ENCODE assay signal across 1 cellular context in the genomic region with DNA sequence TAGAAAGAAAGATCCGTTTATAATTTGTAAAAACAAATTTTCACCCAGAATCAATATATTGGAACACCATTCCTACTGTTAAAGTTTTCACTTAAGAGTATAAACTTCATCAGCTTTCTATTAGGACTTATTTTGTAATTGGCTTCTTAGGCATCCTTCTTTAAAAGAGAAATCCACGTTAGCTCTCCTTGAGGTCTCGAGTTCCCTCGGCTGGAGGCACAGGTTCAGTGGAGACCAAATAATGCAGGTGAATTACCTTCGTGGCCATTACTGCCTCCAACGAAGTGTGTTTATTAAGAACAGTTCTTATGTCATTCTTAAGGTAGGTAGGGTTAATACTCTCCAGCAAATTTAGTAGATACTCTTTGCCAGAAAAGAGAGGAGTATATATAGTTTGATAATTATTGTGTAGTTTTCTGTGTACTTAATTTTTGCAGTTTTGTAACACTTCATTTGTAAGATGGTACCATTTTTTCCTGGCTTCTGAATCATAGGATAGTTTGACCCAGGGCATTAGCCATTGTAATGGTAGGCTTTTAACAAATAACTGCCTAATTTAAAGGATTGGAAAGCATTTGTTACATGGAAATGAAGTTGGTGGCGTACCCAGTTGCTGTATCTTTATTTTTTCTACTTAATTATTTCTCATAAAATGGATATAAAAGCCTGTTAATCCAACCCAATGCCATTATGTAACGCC.
TF ChIP-seq lines count a peak whose summit lies in the region.

No MANE protein-coding gene starts in this region.

TF ChIP-seq in SK-N-SH treated with all-trans-retinoic acid at 6 μM for 48 hours, 23 proteins besides CTCF, POLR2A, EP300 and RAD21:
- TF ChIP-seq, protein P1, sequence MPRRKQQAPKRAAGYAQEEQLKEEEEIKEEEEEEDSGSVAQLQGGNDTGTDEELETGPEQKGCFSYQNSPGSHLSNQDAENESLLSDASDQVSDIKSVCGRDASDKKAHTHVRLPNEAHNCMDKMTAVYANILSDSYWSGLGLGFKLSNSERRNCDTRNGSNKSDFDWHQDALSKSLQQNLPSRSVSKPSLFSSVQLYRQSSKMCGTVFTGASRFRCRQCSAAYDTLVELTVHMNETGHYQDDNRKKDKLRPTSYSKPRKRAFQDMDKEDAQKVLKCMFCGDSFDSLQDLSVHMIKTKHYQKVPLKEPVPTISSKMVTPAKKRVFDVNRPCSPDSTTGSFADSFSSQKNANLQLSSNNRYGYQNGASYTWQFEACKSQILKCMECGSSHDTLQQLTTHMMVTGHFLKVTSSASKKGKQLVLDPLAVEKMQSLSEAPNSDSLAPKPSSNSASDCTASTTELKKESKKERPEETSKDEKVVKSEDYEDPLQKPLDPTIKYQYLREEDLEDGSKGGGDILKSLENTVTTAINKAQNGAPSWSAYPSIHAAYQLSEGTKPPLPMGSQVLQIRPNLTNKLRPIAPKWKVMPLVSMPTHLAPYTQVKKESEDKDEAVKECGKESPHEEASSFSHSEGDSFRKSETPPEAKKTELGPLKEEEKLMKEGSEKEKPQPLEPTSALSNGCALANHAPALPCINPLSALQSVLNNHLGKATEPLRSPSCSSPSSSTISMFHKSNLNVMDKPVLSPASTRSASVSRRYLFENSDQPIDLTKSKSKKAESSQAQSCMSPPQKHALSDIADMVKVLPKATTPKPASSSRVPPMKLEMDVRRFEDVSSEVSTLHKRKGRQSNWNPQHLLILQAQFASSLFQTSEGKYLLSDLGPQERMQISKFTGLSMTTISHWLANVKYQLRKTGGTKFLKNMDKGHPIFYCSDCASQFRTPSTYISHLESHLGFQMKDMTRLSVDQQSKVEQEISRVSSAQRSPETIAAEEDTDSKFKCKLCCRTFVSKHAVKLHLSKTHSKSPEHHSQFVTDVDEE (CRISPR knock-in tag; IDR thresholded peaks at IDR 0.05): no peak
- TF ChIP-seq, protein P2, sequence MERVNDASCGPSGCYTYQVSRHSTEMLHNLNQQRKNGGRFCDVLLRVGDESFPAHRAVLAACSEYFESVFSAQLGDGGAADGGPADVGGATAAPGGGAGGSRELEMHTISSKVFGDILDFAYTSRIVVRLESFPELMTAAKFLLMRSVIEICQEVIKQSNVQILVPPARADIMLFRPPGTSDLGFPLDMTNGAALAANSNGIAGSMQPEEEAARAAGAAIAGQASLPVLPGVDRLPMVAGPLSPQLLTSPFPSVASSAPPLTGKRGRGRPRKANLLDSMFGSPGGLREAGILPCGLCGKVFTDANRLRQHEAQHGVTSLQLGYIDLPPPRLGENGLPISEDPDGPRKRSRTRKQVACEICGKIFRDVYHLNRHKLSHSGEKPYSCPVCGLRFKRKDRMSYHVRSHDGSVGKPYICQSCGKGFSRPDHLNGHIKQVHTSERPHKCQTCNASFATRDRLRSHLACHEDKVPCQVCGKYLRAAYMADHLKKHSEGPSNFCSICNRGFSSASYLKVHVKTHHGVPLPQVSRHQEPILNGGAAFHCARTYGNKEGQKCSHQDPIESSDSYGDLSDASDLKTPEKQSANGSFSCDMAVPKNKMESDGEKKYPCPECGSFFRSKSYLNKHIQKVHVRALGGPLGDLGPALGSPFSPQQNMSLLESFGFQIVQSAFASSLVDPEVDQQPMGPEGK (CRISPR knock-in tag; IDR thresholded peaks at IDR 0.05; ENCODE audit: borderline replicate concordance): no peak
- TF ChIP-seq ISL1 (CRISPR knock-in tag; IDR thresholded peaks at IDR 0.05) (no peak), ZNF70 (CRISPR knock-in tag; IDR thresholded peaks at IDR 0.05) (no peak), TCF4 (CRISPR knock-in tag; IDR thresholded peaks at IDR 0.05; ENCODE audit: borderline replicate concordance) (no peak), ZC3H10 (CRISPR knock-in tag; IDR thresholded peaks at IDR 0.05) (no peak), ZNF565 (CRISPR knock-in tag; conservative IDR thresholded peaks at IDR 0.05; ENCODE audit: low read depth) (no peak), PPARA (CRISPR knock-in tag; IDR thresholded peaks at IDR 0.05; ENCODE audit: borderline replicate concordance) (no peak), TOX (CRISPR knock-in tag; IDR thresholded peaks at IDR 0.05; ENCODE audit: borderline replicate concordance) (no peak), ZNF8 (CRISPR knock-in tag; IDR thresholded peaks at IDR 0.05) (no peak), ZFP30 (CRISPR knock-in tag; IDR thresholded peaks at IDR 0.05) (no peak), ZFP3 (CRISPR knock-in tag; IDR thresholded peaks at IDR 0.05) (no peak), CSDC2 (CRISPR knock-in tag; IDR thresholded peaks at IDR 0.05) (no peak), ESRRG (CRISPR knock-in tag; IDR thresholded peaks at IDR 0.05) (no peak), SNAI2 (CRISPR knock-in tag; IDR thresholded peaks at IDR 0.05) (no peak), ARNTL (CRISPR knock-in tag; IDR thresholded peaks at IDR 0.05; ENCODE audit: borderline replicate concordance, low read depth) (no peak), OSR1 (CRISPR knock-in tag; IDR thresholded peaks at IDR 0.05) (no peak)
- TF ChIP-seq, protein P3, sequence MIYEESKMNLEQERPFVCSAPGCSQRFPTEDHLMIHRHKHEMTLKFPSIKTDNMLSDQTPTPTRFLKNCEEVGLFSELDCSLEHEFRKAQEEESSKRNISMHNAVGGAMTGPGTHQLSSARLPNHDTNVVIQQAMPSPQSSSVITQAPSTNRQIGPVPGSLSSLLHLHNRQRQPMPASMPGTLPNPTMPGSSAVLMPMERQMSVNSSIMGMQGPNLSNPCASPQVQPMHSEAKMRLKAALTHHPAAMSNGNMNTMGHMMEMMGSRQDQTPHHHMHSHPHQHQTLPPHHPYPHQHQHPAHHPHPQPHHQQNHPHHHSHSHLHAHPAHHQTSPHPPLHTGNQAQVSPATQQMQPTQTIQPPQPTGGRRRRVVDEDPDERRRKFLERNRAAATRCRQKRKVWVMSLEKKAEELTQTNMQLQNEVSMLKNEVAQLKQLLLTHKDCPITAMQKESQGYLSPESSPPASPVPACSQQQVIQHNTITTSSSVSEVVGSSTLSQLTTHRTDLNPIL (CRISPR knock-in tag; IDR thresholded peaks at IDR 0.05; ENCODE audit: low read depth): no peak
- TF ChIP-seq, protein P4, sequence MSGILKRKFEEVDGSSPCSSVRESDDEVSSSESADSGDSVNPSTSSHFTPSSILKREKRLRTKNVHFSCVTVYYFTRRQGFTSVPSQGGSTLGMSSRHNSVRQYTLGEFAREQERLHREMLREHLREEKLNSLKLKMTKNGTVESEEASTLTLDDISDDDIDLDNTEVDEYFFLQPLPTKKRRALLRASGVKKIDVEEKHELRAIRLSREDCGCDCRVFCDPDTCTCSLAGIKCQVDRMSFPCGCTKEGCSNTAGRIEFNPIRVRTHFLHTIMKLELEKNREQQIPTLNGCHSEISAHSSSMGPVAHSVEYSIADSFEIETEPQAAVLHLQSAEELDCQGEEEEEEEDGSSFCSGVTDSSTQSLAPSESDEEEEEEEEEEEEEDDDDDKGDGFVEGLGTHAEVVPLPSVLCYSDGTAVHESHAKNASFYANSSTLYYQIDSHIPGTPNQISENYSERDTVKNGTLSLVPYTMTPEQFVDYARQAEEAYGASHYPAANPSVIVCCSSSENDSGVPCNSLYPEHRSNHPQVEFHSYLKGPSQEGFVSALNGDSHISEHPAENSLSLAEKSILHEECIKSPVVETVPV (CRISPR knock-in tag; IDR thresholded peaks at IDR 0.05): no peak
